Comparison of ENCODE assay signal across 14 cellular contexts in genomic region chr9:137293482-137294090, GRCh38. TPM values are rescaled to one million over a fixed set of nuclear protein-coding genes. Genes with fewer than 3 reads are reported as not detected.
DNase-seq lines count a peak whose midpoint lies in the region; ATAC-seq and TF ChIP-seq lines count a peak whose summit lies in the region.
"Had no signal": no experiment of that assay in that cellular context is flagged by ENCODE, and none has a peak within 500 bp of the region (broad histone marks: within the 10 kb centered on the region; RNA-seq: fewer than 3 reads in every experiment).

No MANE protein-coding gene starts in this region.

- 37 to 59% methylated on average over 20 to 26 of the region's 29 CpGs for WGBS in esophagus squamous epithelium, 2 donors
- 48% methylated on average over 29 of the region's 29 CpGs for WGBS in prostate gland

- TF ChIP-seq POLR2A in esophagus squamous epithelium (IDR thresholded peaks at IDR 0.05) (no peak), prostate gland (IDR thresholded peaks at IDR 0.05) (no peak)

- DNase-seq in PC-3 (peak; percentile 5), esophagus squamous epithelium (lab: John Stamatoyannopoulos, UW) (no peak), prostate gland (ENCODE audit: low spot score) (no peak), HEK293T (ENCODE audit: extremely low spot score) (no peak)
- DNase-seq: naive thymus-derived CD8-positive, alpha-beta T cell; NCI-H1436 treated with DMSO at 0.1 percent for 48 hours; NCI-H526 treated with DMSO at 0.1 percent for 48 hours; sigmoid colon; stimulated activated naive CD8-positive, alpha-beta T cell treated with anti-CD3 and anti-CD28 coated beads, Interleukin-15, amount 100 ng/mL, for 72 hours had no signal

- ATAC-seq in PC-3 (peak; percentile 34), GM21423 (IDR thresholded peaks at IDR 0.05; ENCODE audit: unreplicated experiment) (no peak), GM19351 (IDR thresholded peaks at IDR 0.05; ENCODE audit: unreplicated experiment) (no peak)

- H3K9me3 ChIP-seq in PC-3 (ENCODE audit: low read length): no peaks in the 10 kb centered on the region
- peaks cover 0 to 7% (median 5%) of the 10 kb centered on the region in 3 donors for H3K9me3 ChIP-seq in esophagus squamous epithelium
- H3K9me3 ChIP-seq in prostate gland: no peaks in the 10 kb centered on the region
- H3K9me3 ChIP-seq: sigmoid colon had no signal

- H3K27ac ChIP-seq in PC-3 (ENCODE audit: low read length) (no peak overlapping the region), esophagus squamous epithelium (no peak overlapping the region), prostate gland (peak overlapping the region; percentile 72 to 94)
- H3K27ac ChIP-seq: C4-2B, sigmoid colon had no signal

- H2AFZ ChIP-seq in PC-3 (ENCODE audit: low read length): peak overlapping the region; percentile 89

- TF ChIP-seq CTCF in PC-3 (conservative IDR thresholded peaks at IDR 0.05; ENCODE audit: low read depth, low read length) (no peak), esophagus squamous epithelium (IDR thresholded peaks at IDR 0.05) (no peak), prostate gland (IDR thresholded peaks at IDR 0.05) (no peak)

- no peaks in the 10 kb centered on the region for H3K36me3 ChIP-seq in PC-3 (ENCODE audit: low read depth, low read length)
- peaks cover 0 to 6% (median 0%) of the 10 kb centered on the region in 3 donors for H3K36me3 ChIP-seq in esophagus squamous epithelium
- H3K36me3 ChIP-seq in prostate gland: no peaks in the 10 kb centered on the region
- H3K36me3 ChIP-seq: sigmoid colon had no signal

- H3K27me3 ChIP-seq in PC-3 (ENCODE audit: low read length): no peaks in the 10 kb centered on the region
- H3K27me3 ChIP-seq in esophagus squamous epithelium: peaks cover 0 to 67% (median 1%) of the 10 kb centered on the region in 4 donors
- H3K27me3 ChIP-seq in prostate gland (replicated peaks; ENCODE audit: insufficient read depth): no peaks in the 10 kb centered on the region

- CTCF ChIA-PET in PC-3 (lab: Charles Lee): interaction anchor here (0.6 kb wide), 3 partner anchors 23 to 164 kb away, joined by 3 to 4 read pairs (median 3); partner anchors contain the start of genes EXD3 and NOXA1
- CTCF ChIA-PET in HEK293T (lab: Yijun Ruan, JAX): no interaction called here

- H3K4me2 ChIP-seq in PC-3 (ENCODE audit: low read length): peak overlapping the region; percentile 77

- no peaks in the 10 kb centered on the region for H4K20me1 ChIP-seq in PC-3 (ENCODE audit: low read length)

- no peaks in the 10 kb centered on the region for H3F3A ChIP-seq in PC-3 (ENCODE audit: low read length, unreplicated experiment)

- no peaks in the 10 kb centered on the region for H3K9me2 ChIP-seq in PC-3 (replicated peaks; ENCODE audit: low read length)

- H3K4me1 ChIP-seq in PC-3 (ENCODE audit: insufficient read depth, low read length) (peaks cover 7% of the 10 kb centered on the region; the same call in 1 of the 2 replicates), esophagus squamous epithelium (peaks cover 17 to 51% (median 21%) of the 10 kb centered on the region in 3 donors), prostate gland (replicated peaks) (peaks cover 12% of the 10 kb centered on the region)

- no peak overlapping the region; the same call in 1 of the 2 replicates for H3K9ac ChIP-seq in PC-3 (ENCODE audit: low read length)

- TSS peak; percentile 37 for BruUV-seq in PC-3 (replicated peaks; lab: Mats Ljungman, UMichigan)

- intact Hi-C loops in PC-3 (cut with micrococcal nuclease): no loop called here
- intact Hi-C loops in esophagus squamous epithelium (cut with DNase I): loop anchor here (10.0 kb wide), 1 partner anchor 141 kb away; no protein-coding TSS in a partner anchor
- intact Hi-C loops in prostate gland (cut with DNase I): loop anchor here (10.0 kb wide), 2 partner anchors 111 to 231 kb away; no protein-coding TSS in a partner anchor

- no peaks in the 10 kb centered on the region for H3K79me2 ChIP-seq in PC-3 (ENCODE audit: low read length)

- peak overlapping the region; percentile 55 for H3K4me3 ChIP-seq in PC-3 (ENCODE audit: low read length)
- peak overlapping the region in 3 of 4 donors; percentile 8 to 24 (median 11) for H3K4me3 ChIP-seq in esophagus squamous epithelium
- no peak overlapping the region for H3K4me3 ChIP-seq in prostate gland
- H3K4me3 ChIP-seq: sigmoid colon had no signal

- POLR2A ChIA-PET in PC-3 (lab: Charles Lee; ENCODE audit: unreplicated experiment) (interaction anchor here (0.6 kb wide), 1 partner anchor 50 kb away, joined by 3 read pairs; no protein-coding TSS in a partner anchor), HEK293T (lab: Yijun Ruan, JAX) (interaction anchor here (0.9 to 1.2 kb wide), 2 partner anchors 9 to 130 kb away, joined by 3 read pairs; partner anchors contain the start of genes NOXA1 and NRARP)

TF ChIP-seq in HEK293T, 16 proteins besides CTCF, POLR2A, EP300 and RAD21:
- no peak for TF ChIP-seq BHLHE40 (IDR thresholded peaks at IDR 0.05; ENCODE audit: borderline replicate concordance)
- TF ChIP-seq SUZ12 (IDR thresholded peaks at IDR 0.05): no peak
- no peak for TF ChIP-seq ZNF384 (IDR thresholded peaks at IDR 0.05)
TF ChIP-seq in HEK293T: peak in this region for 0.

RNA-seq across cellular contexts. Expression of gene NRARP, which starts 8.5 kb away (rescaled TPM):
- 35.5 and 36.8 TPM in 2 replicates for total RNA-seq in PC-3 (2014; rRNA removed)
- 10 to 100 TPM; 19.6 to 33.9 (median 27.5) TPM for total RNA-seq in esophagus squamous epithelium
- 10 to 100 TPM; 22.4 to 24.3 TPM for total RNA-seq in prostate gland

RNA-seq across cellular contexts. Expression of gene TOR4A, which starts 16.1 kb away (rescaled TPM):
- 28.9 and 32.7 TPM in 2 replicates for total RNA-seq in PC-3 (2014; rRNA removed)
- 10 to 100 TPM in 3 of 4 donors, 1 to 10 TPM in 1; 8.8 to 17.5 (median 13.5) TPM for total RNA-seq in esophagus squamous epithelium
- total RNA-seq in prostate gland: 1 to 10 TPM; 1.6 to 7.3 TPM

RNA-seq across cellular contexts. Expression of gene NELFB, which starts 38.5 kb away (rescaled TPM):
- total RNA-seq in PC-3 (2014; rRNA removed) (50.7 and 69.5 TPM in 2 replicates), esophagus squamous epithelium (10 to 100 TPM; 26.1 to 41.4 (median 35.2) TPM), prostate gland (10 to 100 TPM; 44.9 to 82.1 TPM)

RNA-seq across cellular contexts. Expression of gene STPG3, which starts 42.5 kb away (rescaled TPM):
- not detected in 2 replicates for total RNA-seq in PC-3 (2014; rRNA removed)
- total RNA-seq in esophagus squamous epithelium: not detected
- total RNA-seq in prostate gland: 1 to 10 TPM in 1 of 2 donors, not detected in 1; 4.2 TPM
- total RNA-seq: activated CD4-positive, alpha-beta T cell treated with anti-CD3 and anti-CD28 coated beads for 36 hours; naive thymus-derived CD8-positive, alpha-beta T cell; RPMI7951; sigmoid colon had no signal

RNA-seq across cellular contexts. Expression of gene TUBB4B, which starts 52.5 kb away (rescaled TPM):
- total RNA-seq in PC-3 (2014; rRNA removed) (424 and 599 TPM in 2 replicates), esophagus squamous epithelium (100 to 1,000 TPM; 367 to 753 (median 540) TPM), prostate gland (100 to 1,000 TPM; 279 to 484 TPM)

Comparison
In these comparisons a context has a peak if more than half of its experiments do, and no peak if none do; other contexts are left out.
1. H3K27ac ChIP-seq: peak in prostate gland (2 of 2); none in PC-3 (single experiment) and esophagus squamous epithelium (0 of 4).
2. H3K4me3 ChIP-seq: peak in PC-3 (single experiment) and esophagus squamous epithelium (3 of 4); none in prostate gland (0 of 2).